In genomic region chr13:38662362-38662761, GRCh38 we compare ENCODE assay signal across 19 cellular contexts. TPM values are rescaled to one million over a fixed set of nuclear protein-coding genes. Genes with fewer than 3 reads are reported as not detected.
DNase-seq lines count a peak whose midpoint lies in the region; ATAC-seq and TF ChIP-seq lines count a peak whose summit lies in the region.
"Had no signal": no experiment of that assay in that cellular context is flagged by ENCODE, and none has a peak within 500 bp of the region (broad histone marks: within the 10 kb centered on the region; RNA-seq: fewer than 3 reads in every experiment).

No MANE protein-coding gene starts in this region.

- H3K4me2 ChIP-seq in mammary epithelial cell (ENCODE audit: insufficient read depth, low read depth, low read length) = no peak overlapping the region
- H3K4me2 ChIP-seq: neural progenitor cell had no signal

- dilution Hi-C loops in mammary epithelial cell (cut with HindIII; ENCODE audit: low sequenced_read_pairs) = no loop called here

- no peaks in the 10 kb centered on the region for H3K9me3 ChIP-seq in mammary epithelial cell (replicated peaks; ENCODE audit: insufficient read depth, low read length)
- H3K9me3 ChIP-seq: upper lobe of right lung had no signal

- H3K79me2 ChIP-seq in mammary epithelial cell (ENCODE audit: insufficient read depth, low read length) = no peaks in the 10 kb centered on the region

- no peak for ATAC-seq in GM21367 (IDR thresholded peaks at IDR 0.05; ENCODE audit: unreplicated experiment)
- ATAC-seq in HG02981 (IDR thresholded peaks at IDR 0.05; ENCODE audit: unreplicated experiment) = no peak
- no peak for ATAC-seq in HG03521 (IDR thresholded peaks at IDR 0.05; ENCODE audit: unreplicated experiment)
- ATAC-seq: stimulated activated naive CD8-positive, alpha-beta T cell treated with anti-CD3 and anti-CD28 coated beads, Interleukin-15, amount 100 ng/mL, for 72 hours; upper lobe of right lung had no signal

- in situ Hi-C loops in ACHN (cut with HindIII; ENCODE audit: low pct_ligation_motif_present, low pct_unique_long_range_greater_than_20kb, low sequenced_read_pairs) = no loop called here
- in situ Hi-C loops in mammary epithelial cell (cut with MboI; ENCODE audit: low sequenced_read_pairs in 2 of 2) = no loop called here

- 50% methylated on average over 2 of the region's 2 CpGs for WGBS in mammary epithelial cell (ENCODE audit: low coverage, missing lambda C conversion rate)

- H3K27ac ChIP-seq in mammary epithelial cell (ENCODE audit: insufficient read depth, low read depth, low read length) = no peak overlapping the region
- H3K27ac ChIP-seq: epithelial cell of prostate, neural progenitor cell, upper lobe of right lung had no signal

- DNase-seq in ACHN (peak; percentile 8), M059J (ENCODE audit: low read depth) (peak; percentile 32), mammary epithelial cell (peak; percentile 21), kidney tubule cell (ENCODE audit: low spot score) (peak; percentile 29), A172 (ENCODE audit: low spot score) (no peak)
- DNase-seq: activated CD4-positive, CD25-positive, alpha-beta regulatory T cell; amniotic stem cell; cortex of kidney; head of caudate nucleus; MV-4-11; NCI-H2081 treated with DMSO at 0.1 percent for 48 hours; NCI-H526; stimulated activated naive CD8-positive, alpha-beta T cell treated with anti-CD3 and anti-CD28 coated beads, Interleukin-15, amount 100 ng/mL, for 72 hours; upper lobe of right lung had no signal

- peaks cover 8% of the 10 kb centered on the region for H3K4me1 ChIP-seq in mammary epithelial cell (ENCODE audit: insufficient read depth, low read length)
- H3K4me1 ChIP-seq: neural progenitor cell, upper lobe of right lung had no signal

- H3K4me3 ChIP-seq in mammary epithelial cell (replicated peaks in 1 of 3; ENCODE audit: insufficient read depth in 1 of 3, low read depth in 2 of 3, low read length in 3 of 3) = no peak overlapping the region
- H3K4me3 ChIP-seq: neural progenitor cell, upper lobe of right lung had no signal

- CTCF ChIA-PET in mammary epithelial cell (lab: Charles Lee; ENCODE audit: low non-redundant PET) = no interaction called here

- intact Hi-C loops in mammary epithelial cell (cut with micrococcal nuclease) = no loop called here

- TF ChIP-seq CTCF in mammary epithelial cell (conservative IDR thresholded peaks at IDR 0.05 in 1 of 2, IDR thresholded peaks at IDR 0.05 in 1 of 2; ENCODE audit: extremely low read depth in 1 of 2, insufficient read depth in 1 of 2, low read depth in 1 of 2, low read length in 2 of 2) = no peak

- H4K20me1 ChIP-seq in mammary epithelial cell (ENCODE audit: insufficient read depth, low read length) = no peaks in the 10 kb centered on the region

- no peak overlapping the region for H3K9ac ChIP-seq in mammary epithelial cell (ENCODE audit: insufficient read depth, low read length)
- H3K9ac ChIP-seq: neural progenitor cell had no signal

- BruUV-seq in mammary epithelial cell (replicated peaks; lab: Mats Ljungman, UMichigan) = no TSS peak

- no peak overlapping the region for H2AFZ ChIP-seq in mammary epithelial cell (ENCODE audit: low read depth, low read length)
- H2AFZ ChIP-seq: neural progenitor cell had no signal

- H3K27me3 ChIP-seq in mammary epithelial cell (ENCODE audit: insufficient read depth, low read length) = no peaks in the 10 kb centered on the region
- H3K27me3 ChIP-seq: neural progenitor cell, upper lobe of right lung had no signal

- no peaks in the 10 kb centered on the region for H3K36me3 ChIP-seq in mammary epithelial cell (ENCODE audit: insufficient read depth, low read length)
- H3K36me3 ChIP-seq: neural progenitor cell, upper lobe of right lung had no signal

RNA-seq across cellular contexts. Expression of gene FREM2, which starts 24.5 kb away (rescaled TPM):
- 0.12 and 0.76 TPM in 2 replicates for total RNA-seq in M059J (2014; rRNA removed; shearing (Covaris generic))
- 1 to 10 TPM in 1 of 2 donors, under 1 TPM in 1; 0.16 to 5.7 TPM for total RNA-seq in mammary epithelial cell
- polyA plus RNA-seq in mammary epithelial cell = 0.26 TPM
- 0.62 TPM for polyA minus RNA-seq in mammary epithelial cell
- total RNA-seq in A172 (2014; rRNA removed; shearing (Covaris generic)) = not detected in 2 replicates
